Comparison of ENCODE assay signal across 10 cellular contexts in the genomic region with DNA sequence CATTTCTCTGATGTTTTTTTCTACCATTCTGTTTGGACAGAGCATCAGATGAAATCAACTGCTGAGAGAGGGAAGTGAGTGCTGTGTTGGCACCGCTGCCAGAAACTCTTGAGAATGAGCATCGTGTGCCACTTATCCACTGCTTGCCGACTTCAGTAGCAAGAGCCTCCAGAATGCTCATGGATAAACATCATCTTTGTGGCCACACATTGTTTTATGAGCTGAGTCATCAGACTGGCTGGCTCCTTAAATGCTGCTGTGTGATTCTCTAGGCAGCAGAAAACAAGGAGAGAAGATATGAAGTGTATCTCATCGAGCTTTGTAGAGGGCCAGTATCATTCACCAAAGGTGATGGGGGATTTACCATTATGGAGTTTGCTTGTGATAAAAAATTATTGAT. TPM values are rescaled to one million over a fixed set of nuclear protein-coding genes. Genes with fewer than 3 reads are reported as not detected.
DNase-seq lines count a peak whose midpoint lies in the region; ATAC-seq and TF ChIP-seq lines count a peak whose summit lies in the region.
"Had no signal": no experiment of that assay in that cellular context is flagged by ENCODE, and none has a peak within 500 bp of the region (broad histone marks: within the 10 kb centered on the region; RNA-seq: fewer than 3 reads in every experiment).

No MANE protein-coding gene starts in this region.

- H3K27me3 ChIP-seq in AG04450 (ENCODE audit: control insufficient read depth, insufficient read depth, low read length) (peaks cover 52% of the 10 kb centered on the region), RWPE2 (ENCODE audit: insufficient read depth, poor library complexity, severe bottlenecking) (peaks cover 59% of the 10 kb centered on the region)
- H3K27me3 ChIP-seq: vagina had no signal

- H3K4me3 Mint-ChIP-seq in natural killer cell treated with Interleukin-12 subunit alpha and Interleukin-12 subunit beta and Interleukin-15 and Interleukin-18, amount 100 ng/mL, for 72 hours = no peak overlapping the region
- H3K4me3 Mint-ChIP-seq: activated naive CD4-positive, alpha-beta T cell treated with anti-CD3 and anti-CD28 coated beads, Interleukin-2, amount 50 U/mL, for 24 hours had no signal

- H3K36me3 Mint-ChIP-seq in natural killer cell treated with Interleukin-12 subunit alpha and Interleukin-12 subunit beta and Interleukin-15 and Interleukin-18, amount 100 ng/mL, for 72 hours = no peaks in the 10 kb centered on the region

- H3K4me3 ChIP-seq in AG04450 (ENCODE audit: low read depth, low read length) (no peak overlapping the region), RWPE2 (ENCODE audit: severe bottlenecking) (no peak overlapping the region)
- H3K4me3 ChIP-seq: vagina had no signal

- no peak overlapping the region for H3K27ac Mint-ChIP-seq in natural killer cell treated with Interleukin-12 subunit alpha and Interleukin-12 subunit beta and Interleukin-15 and Interleukin-18, amount 100 ng/mL, for 72 hours
- H3K27ac Mint-ChIP-seq: activated naive CD4-positive, alpha-beta T cell treated with anti-CD3 and anti-CD28 coated beads, Interleukin-2, amount 50 U/mL, for 24 hours had no signal

- H3K9me3 ChIP-seq in AG04450 (ENCODE audit: control insufficient read depth, insufficient read depth, low read length) (peaks cover 6% of the 10 kb centered on the region; the same call in 1 of the 2 replicates), RWPE2 (ENCODE audit: severe bottlenecking) (no peaks in the 10 kb centered on the region)
- H3K9me3 ChIP-seq: vagina had no signal

- TF ChIP-seq CTCF in AG04450 (IDR thresholded peaks at IDR 0.05; ENCODE audit: low read depth, low read length) = no peak
- TF ChIP-seq CTCF in RWPE2 (IDR thresholded peaks at IDR 0.05; ENCODE audit: poor library complexity, severe bottlenecking) = no peak

- H3K4me1 ChIP-seq in RWPE2 (ENCODE audit: insufficient read depth, poor library complexity, severe bottlenecking) = no peaks in the 10 kb centered on the region

- CTCF ChIA-PET in AG04450 (lab: Charles Lee) = interaction anchor here (1.2 to 1.3 kb wide), 2 partner anchors 55 to 718 kb away, joined by 3 read pairs; no protein-coding TSS in a partner anchor

- POLR2A ChIA-PET in AG04450 (lab: Yijun Ruan, JAX) = no interaction called here

- no peaks in the 10 kb centered on the region for H3K9me3 Mint-ChIP-seq in natural killer cell treated with Interleukin-12 subunit alpha and Interleukin-12 subunit beta and Interleukin-15 and Interleukin-18, amount 100 ng/mL, for 72 hours
- H3K9me3 Mint-ChIP-seq: activated naive CD4-positive, alpha-beta T cell treated with anti-CD3 and anti-CD28 coated beads, Interleukin-2, amount 50 U/mL, for 24 hours had no signal

- peaks cover 4 to 6% of the 10 kb centered on the region in 2 donors for H3K4me1 Mint-ChIP-seq in natural killer cell treated with Interleukin-12 subunit alpha and Interleukin-12 subunit beta and Interleukin-15 and Interleukin-18, amount 100 ng/mL, for 72 hours (ENCODE audit: low read depth in 2 of 2)

- ATAC-seq in RWPE2 (ENCODE audit: low read depth) (peak; percentile 65), HG03460 (IDR thresholded peaks at IDR 0.05; ENCODE audit: unreplicated experiment) (no peak), GM21717 (IDR thresholded peaks at IDR 0.05; ENCODE audit: unreplicated experiment) (no peak)
- ATAC-seq in natural killer cell treated with Interleukin-12 subunit alpha and Interleukin-12 subunit beta and Interleukin-15 and Interleukin-18, amount 100 ng/mL, for 72 hours = no peak

- peak; percentile 20 for DNase-seq in AG04450 (ENCODE audit: low read depth, low spot score)
- peak; percentile 19 for DNase-seq in HS-5 (ENCODE audit: low read depth)
- DNase-seq in RWPE2 (ENCODE audit: low spot score) = no peak
- peak; percentile 22 for DNase-seq in glomerular endothelial cell (ENCODE audit: extremely low read depth, low read depth, low spot score)
- DNase-seq in natural killer cell treated with Interleukin-12 subunit alpha and Interleukin-12 subunit beta and Interleukin-15 and Interleukin-18, amount 100 ng/mL, for 72 hours (ENCODE audit: low spot score) = no peak
- DNase-seq in retina = no peak

- H3K36me3 ChIP-seq in RWPE2 (ENCODE audit: low read depth) = no peaks in the 10 kb centered on the region
- H3K36me3 ChIP-seq: vagina had no signal

- H3K27me3 Mint-ChIP-seq in natural killer cell treated with Interleukin-12 subunit alpha and Interleukin-12 subunit beta and Interleukin-15 and Interleukin-18, amount 100 ng/mL, for 72 hours = peaks cover 18 to 32% of the 10 kb centered on the region in 2 donors

- H3K27ac ChIP-seq in AG04450 (ENCODE audit: low read depth, low read length) (no peak overlapping the region), RWPE2 (ENCODE audit: poor library complexity, severe bottlenecking) (no peak overlapping the region)
- H3K27ac ChIP-seq: vagina had no signal

RNA-seq across cellular contexts. Expression of gene DOCK3, which starts 3.4 kb away (rescaled TPM):
- polyA plus RNA-seq in AG04450 (2011; rRNA removed) = 0.07 and 0.10 TPM in 2 replicates
- polyA minus RNA-seq in AG04450 (2011; rRNA and poly(A)+ RNA removed) = 0.13 and 0.18 TPM in 2 replicates
- total RNA-seq in glomerular endothelial cell = 0.19 and 0.29 TPM in 2 replicates
- total RNA-seq in natural killer cell treated with Interleukin-12 subunit alpha and Interleukin-12 subunit beta and Interleukin-15 and Interleukin-18, amount 100 ng/mL, for 72 hours = 1 to 10 TPM; 1.3 to 4.5 TPM

RNA-seq across cellular contexts. Expression of gene MAPKAPK3, which starts 54.4 kb away (rescaled TPM):
- 35.7 and 42.3 TPM in 2 replicates for polyA plus RNA-seq in AG04450 (2011; rRNA removed)
- 32.2 and 38.3 TPM in 2 replicates for polyA minus RNA-seq in AG04450 (2011; rRNA and poly(A)+ RNA removed)
- total RNA-seq in glomerular endothelial cell = 15.5 and 33.4 TPM in 2 replicates
- 100 to 1,000 TPM in 1 of 2 donors, 10 to 100 TPM in 1; 84.8 to 106 TPM for total RNA-seq in natural killer cell treated with Interleukin-12 subunit alpha and Interleukin-12 subunit beta and Interleukin-15 and Interleukin-18, amount 100 ng/mL, for 72 hours

RNA-seq across cellular contexts. Expression of gene CISH, which starts 59.8 kb away (rescaled TPM):
- polyA plus RNA-seq in AG04450 (2011; rRNA removed) = 2.4 and 4.1 TPM in 2 replicates
- polyA minus RNA-seq in AG04450 (2011; rRNA and poly(A)+ RNA removed) = 6.1 and 6.2 TPM in 2 replicates
- total RNA-seq in glomerular endothelial cell = 1.9 and 2.5 TPM in 2 replicates
- total RNA-seq in natural killer cell treated with Interleukin-12 subunit alpha and Interleukin-12 subunit beta and Interleukin-15 and Interleukin-18, amount 100 ng/mL, for 72 hours = 100 to 1,000 TPM; 146 to 151 TPM

Comparison
In these comparisons a context has a peak if more than half of its experiments do, and no peak if none do; other contexts are left out.
1. DNase-seq: peak in AG04450 (single experiment), HS-5 (single experiment) and glomerular endothelial cell (single experiment); none in RWPE2 (single experiment), natural killer cell treated with Interleukin-12 subunit alpha and Interleukin-12 subunit beta and Interleukin-15 and Interleukin-18, amount 100 ng/mL, for 72 hours (single experiment) and retina (single experiment).
2. RNA of gene CISH, which starts 59.8 kb away (total RNA-seq): 146 to 151 TPM in natural killer cell treated with Interleukin-12 subunit alpha and Interleukin-12 subunit beta and Interleukin-15 and Interleukin-18, amount 100 ng/mL, for 72 hours; 1.9 to 2.5 TPM in glomerular endothelial cell; every median in the first group is over 10 times any median in the second.